In the genomic region with DNA sequence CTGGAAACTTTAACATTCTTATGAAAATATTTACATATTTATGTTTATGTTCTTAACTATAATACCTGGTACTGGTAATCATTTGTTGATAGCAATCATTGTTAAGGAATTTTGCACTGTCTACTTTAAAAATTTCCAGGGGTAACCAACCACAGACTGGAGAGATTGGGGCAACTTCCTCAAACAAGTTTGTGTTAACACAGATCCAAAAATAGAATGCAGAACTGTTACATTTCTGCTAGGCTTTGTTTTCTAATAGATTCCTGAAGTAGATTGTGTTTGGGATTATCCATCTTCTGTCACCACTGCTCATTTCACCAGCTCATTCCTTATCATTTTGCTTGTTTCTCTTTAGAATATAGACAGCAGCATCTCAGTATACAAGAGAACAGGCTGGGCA, we compare ENCODE assay signal across 15 cellular contexts. TPM values are rescaled to one million over a fixed set of nuclear protein-coding genes. Genes with fewer than 3 reads are reported as not detected.
A peak's percentile ranks its signal among the peaks of the same experiment; 100 is the strongest.
DNase-seq lines count a peak whose midpoint lies in the region; ATAC-seq and TF ChIP-seq lines count a peak whose summit lies in the region.
"Had no signal": no experiment of that assay in that cellular context is flagged by ENCODE, and none has a peak within 500 bp of the region (broad histone marks: within the 10 kb centered on the region; RNA-seq: fewer than 3 reads in every experiment).

No MANE protein-coding gene starts in this region.

- H3K36me3 Mint-ChIP-seq in immature natural killer cell: peaks cover 27 to 46% (median 41%) of the 10 kb centered on the region in 3 donors
- H3K36me3 Mint-ChIP-seq in activated T-helper 1 cell treated with anti-CD3 and anti-CD28 coated beads, Interleukin-12 subunit alpha, Interleukin-12 subunit beta, Interleukin-2, Interleukin-4 antibody, amounts not matched to agents 30 ng/mL and 10 ng/mL and 1 ng/mL, durations not matched to agents 14 hours and 24 hours and 36 hours (ENCODE audit: low read depth): peaks cover 37% of the 10 kb centered on the region

- no peak overlapping the region for H3K27ac ChIP-seq in coronary artery
- H3K27ac ChIP-seq: body of pancreas had no signal

- H3K9me3 Mint-ChIP-seq in immature natural killer cell: no peaks in the 10 kb centered on the region
- H3K9me3 Mint-ChIP-seq in activated T-helper 1 cell treated with anti-CD3 and anti-CD28 coated beads, Interleukin-12 subunit alpha, Interleukin-12 subunit beta, Interleukin-2, Interleukin-4 antibody, amounts not matched to agents 30 ng/mL and 10 ng/mL and 1 ng/mL, durations not matched to agents 14 hours and 24 hours and 36 hours: peaks cover 5% of the 10 kb centered on the region

- H3K27me3 Mint-ChIP-seq in immature natural killer cell (ENCODE audit: low read depth in 3 of 3): peaks cover 9 to 22% (median 20%) of the 10 kb centered on the region in 3 donors
- H3K27me3 Mint-ChIP-seq in activated T-helper 1 cell treated with anti-CD3 and anti-CD28 coated beads, Interleukin-12 subunit alpha, Interleukin-12 subunit beta, Interleukin-2, Interleukin-4 antibody, amounts not matched to agents 30 ng/mL and 10 ng/mL and 1 ng/mL, durations not matched to agents 14 hours and 24 hours and 36 hours (ENCODE audit: insufficient read depth): no peaks in the 10 kb centered on the region

- H3K4me3 Mint-ChIP-seq in immature natural killer cell: peak overlapping the region; percentile 54 to 87 (median 74)
- no peak overlapping the region for H3K4me3 Mint-ChIP-seq in activated T-helper 1 cell treated with anti-CD3 and anti-CD28 coated beads, Interleukin-12 subunit alpha, Interleukin-12 subunit beta, Interleukin-2, Interleukin-4 antibody, amounts not matched to agents 30 ng/mL and 10 ng/mL and 1 ng/mL, durations not matched to agents 14 hours and 24 hours and 36 hours

- H3K27ac Mint-ChIP-seq in immature natural killer cell: peak overlapping the region; percentile 86 to 96 (median 92)
- no peak overlapping the region for H3K27ac Mint-ChIP-seq in activated T-helper 1 cell treated with anti-CD3 and anti-CD28 coated beads, Interleukin-12 subunit alpha, Interleukin-12 subunit beta, Interleukin-2, Interleukin-4 antibody, amounts not matched to agents 30 ng/mL and 10 ng/mL and 1 ng/mL, durations not matched to agents 14 hours and 24 hours and 36 hours

- no peak for ATAC-seq in HG02678 (IDR thresholded peaks at IDR 0.05; ENCODE audit: unreplicated experiment)
- no peak for ATAC-seq in HG03354 (IDR thresholded peaks at IDR 0.05; ENCODE audit: poor library complexity, severe bottlenecking, unreplicated experiment)
- ATAC-seq: body of pancreas had no signal

- no peak for TF ChIP-seq CTCF in coronary artery (IDR thresholded peaks at IDR 0.05)

- H3K4me3 ChIP-seq in coronary artery: no peak overlapping the region
- H3K4me3 ChIP-seq: body of pancreas had no signal

- DNase-seq in Ammon's horn (ENCODE audit: low spot score): peak; percentile 28
- DNase-seq in GF-D8 (lab: John Stamatoyannopoulos, UW): peak; percentile 90
- peak; percentile 76 for DNase-seq in SIG-M5 treated with dmso at 0.1 percent for 504 hours (lab: John Stamatoyannopoulos, UW; ENCODE audit: unreplicated experiment)
- no peak for DNase-seq in immature natural killer cell
- DNase-seq in coronary artery (ENCODE audit: low spot score): no peak
- DNase-seq in activated T-helper 1 cell treated with anti-CD3 and anti-CD28 coated beads, Interleukin-12 subunit alpha, Interleukin-12 subunit beta, Interleukin-2, Interleukin-4 antibody, amounts not matched to agents 30 ng/mL and 10 ng/mL and 1 ng/mL, durations not matched to agents 14 hours and 24 hours and 36 hours (ENCODE audit: low spot score): no peak
- DNase-seq: activated CD4-positive, alpha-beta T cell treated with anti-CD3 and anti-CD28 coated beads for 48 hours; activated effector memory CD4-positive, alpha-beta T cell treated with Interleukin-2 at 50 U/mL for 16 hours; body of pancreas; effector CD8-positive, alpha-beta T cell; MM.1S; posterior cingulate gyrus; SK-N-SH had no signal

- intact Hi-C loops in activated T-helper 1 cell treated with anti-CD3 and anti-CD28 coated beads, Interleukin-12 subunit alpha, Interleukin-12 subunit beta, Interleukin-2, Interleukin-4 antibody, amounts not matched to agents 30 ng/mL and 10 ng/mL and 1 ng/mL, durations not matched to agents 14 hours and 24 hours and 36 hours (cut with micrococcal nuclease): no loop called here

- peaks cover 81 to 89% of the 10 kb centered on the region in 2 donors for H3K4me1 Mint-ChIP-seq in immature natural killer cell
- H3K4me1 Mint-ChIP-seq in activated T-helper 1 cell treated with anti-CD3 and anti-CD28 coated beads, Interleukin-12 subunit alpha, Interleukin-12 subunit beta, Interleukin-2, Interleukin-4 antibody, amounts not matched to agents 30 ng/mL and 10 ng/mL and 1 ng/mL, durations not matched to agents 14 hours and 24 hours and 36 hours (ENCODE audit: low read depth): peaks cover 36% of the 10 kb centered on the region

RNA-seq across cellular contexts. Expression of a gene that starts 23.7 kb away (rescaled TPM):
- polyA plus RNA-seq in immature natural killer cell: 100 to 1,000 TPM in 2 of 3 donors, 10 to 100 TPM in 1; 73.0 to 132 (median 122) TPM
- 32.2 and 34.6 TPM in 2 replicates for total RNA-seq in activated T-helper 1 cell treated with anti-CD3 and anti-CD28 coated beads, Interleukin-12 subunit alpha, Interleukin-12 subunit beta, Interleukin-2, Interleukin-4 antibody, amounts not matched to agents 30 ng/mL and 10 ng/mL and 1 ng/mL, durations not matched to agents 14 hours and 24 hours and 36 hours

RNA-seq across cellular contexts. Expression of a gene that starts 49.3 kb away (rescaled TPM):
- 10 to 100 TPM; 33.3 to 42.8 (median 38.2) TPM for polyA plus RNA-seq in immature natural killer cell
- 80.5 and 83.0 TPM in 2 replicates for total RNA-seq in activated T-helper 1 cell treated with anti-CD3 and anti-CD28 coated beads, Interleukin-12 subunit alpha, Interleukin-12 subunit beta, Interleukin-2, Interleukin-4 antibody, amounts not matched to agents 30 ng/mL and 10 ng/mL and 1 ng/mL, durations not matched to agents 14 hours and 24 hours and 36 hours

Comparison
In these comparisons a context has a peak if more than half of its experiments do, and no peak if none do; other contexts are left out.
1. DNase-seq: peak in Ammon's horn (single experiment), GF-D8 (single experiment) and SIG-M5 treated with dmso at 0.1 percent for 504 hours (single experiment); none in immature natural killer cell (0 of 3), coronary artery (single experiment) and activated T-helper 1 cell treated with anti-CD3 and anti-CD28 coated beads, Interleukin-12 subunit alpha, Interleukin-12 subunit beta, Interleukin-2, Interleukin-4 antibody, amounts not matched to agents 30 ng/mL and 10 ng/mL and 1 ng/mL, durations not matched to agents 14 hours and 24 hours and 36 hours (single experiment).